In genomic region chr2:11750917-11751316, GRCh38 we compare ENCODE assay signal across 11 cellular contexts. TPM values are rescaled to one million over a fixed set of nuclear protein-coding genes. Genes with fewer than 3 reads are reported as not detected.
DNase-seq lines count a peak whose midpoint lies in the region; ATAC-seq, FAIRE-seq and TF ChIP-seq lines count a peak whose summit lies in the region.
"Had no signal": no experiment of that assay in that cellular context is flagged by ENCODE, and none has a peak within 500 bp of the region (broad histone marks: within the 10 kb centered on the region; RNA-seq: fewer than 3 reads in every experiment).

No MANE protein-coding gene starts in this region.

- H3K9me3 ChIP-seq in K562 (replicated peaks; ENCODE audit: control insufficient read depth, insufficient read depth, low read depth, low read length) (no peaks in the 10 kb centered on the region), osteoblast (ENCODE audit: low read depth, low read length) (no peaks in the 10 kb centered on the region)

- intact Hi-C loops in K562 (cut with micrococcal nuclease), result no loop called here

- no peaks in the 10 kb centered on the region for H3K9me1 ChIP-seq in K562 (ENCODE audit: control insufficient read depth, insufficient read depth, low read length)

- ATAC-seq in K562 (no peak), HG02938 (IDR thresholded peaks at IDR 0.05; ENCODE audit: unreplicated experiment) (no peak)

- H2AFZ ChIP-seq in K562 (ENCODE audit: low read depth, low read length), result no peak overlapping the region
- H2AFZ ChIP-seq in osteoblast (ENCODE audit: low read length), result no peak overlapping the region

- 36% methylated on average over 7 of the region's 7 CpGs for WGBS in K562 (ENCODE audit: insufficient coverage, low coverage, missing lambda C conversion rate)

- POLR2A ChIA-PET in K562 (lab: Yijun Ruan, JAX), result interaction anchor here (0.6 to 1.5 kb wide), 2 partner anchors 13 to 19 kb away, joined by 3 to 4 read pairs; no protein-coding TSS in a partner anchor

- no peak overlapping the region for H3K27ac ChIP-seq in K562 (ENCODE audit: extremely low read depth, low read depth, low read length)
- H3K27ac ChIP-seq in osteoblast (ENCODE audit: low read depth, low read length), result no peak overlapping the region

- no peak overlapping the region for H3K4me3 ChIP-seq in K562
- no peak overlapping the region for H3K4me3 ChIP-seq in osteoblast (ENCODE audit: insufficient read depth, low read length)
- H3K4me3 ChIP-seq: cardiac muscle cell had no signal

- no peak for TF ChIP-seq CTCF in K562 (IDR thresholded peaks at IDR 0.05 in 2 of 3, conservative IDR thresholded peaks at IDR 0.05 in 1 of 3; ENCODE audit: insufficient read depth in 2 of 3, low read depth in 1 of 3, low read length in 3 of 3)
- no peak for TF ChIP-seq CTCF in osteoblast (IDR thresholded peaks at IDR 0.05; ENCODE audit: extremely low read depth, low read depth, low read length)
- TF ChIP-seq CTCF in D721Med (IDR thresholded peaks at IDR 0.05; ENCODE audit: insufficient read depth, missing control alignments), result no peak

- no peak for TF ChIP-seq POLR2A in K562 (conservative IDR thresholded peaks at IDR 0.05)

- H3K9ac ChIP-seq in K562 (ENCODE audit: insufficient read depth in 1 of 2, low read depth in 2 of 2, low read length in 2 of 2), result no peak overlapping the region

- FAIRE-seq in K562 (lab: Jason Lieb, UNC) (no peak), D721Med (lab: Jason Lieb, UNC) (no peak)

- DNase-seq in Caki2 (ENCODE audit: low read depth) (peak; percentile 60), M059J (ENCODE audit: low read depth) (peak; percentile 57), K562 (ENCODE audit: extremely low read depth in 1 of 4, low spot score in 3 of 4) (peak in 1 of 4 experiments; percentile 23), osteoblast (ENCODE audit: insufficient read length, low spot score, missing footprints) (peak; percentile 59), D721Med (ENCODE audit: insufficient read length, low spot score) (no peak), NCI-H146 treated with DMSO at 0.1 percent for 48 hours (lab: John Stamatoyannopoulos, UW; ENCODE audit: unreplicated experiment) (no peak), HT-29 (ENCODE audit: low spot score) (no peak)
- DNase-seq: NCI-H82, nephron progenitor cell had no signal

- peaks cover 7% of the 10 kb centered on the region; the same call in 2 of the 3 replicates for H3K36me3 ChIP-seq in K562 (ENCODE audit: control insufficient read depth, insufficient read depth, low read length)
- H3K36me3 ChIP-seq in osteoblast (ENCODE audit: insufficient read depth, low read length), result no peaks in the 10 kb centered on the region
- H3K36me3 ChIP-seq: cardiac muscle cell had no signal

- in situ Hi-C loops in Caki2 (cut with HindIII; ENCODE audit: low pct_unique_long_range_greater_than_20kb, low sequenced_read_pairs), result no loop called here
- in situ Hi-C loops in K562 (cut with MboI), result no loop called here

- no peak for TF ChIP-seq RAD21 in K562 (CRISPR knock-in tag; conservative IDR thresholded peaks at IDR 0.05 in 1 of 2, IDR thresholded peaks at IDR 0.05 in 1 of 2)

- peaks cover 89% of the 10 kb centered on the region for H3K79me2 ChIP-seq in K562 (ENCODE audit: control insufficient read depth, insufficient read depth, low read length)
- peaks cover 82% of the 10 kb centered on the region for H3K79me2 ChIP-seq in osteoblast (ENCODE audit: insufficient read depth, low read length)

- BruUV-seq in K562 (replicated peaks; lab: Mats Ljungman, UMichigan), result no TSS peak

- no peak for TF ChIP-seq EP300 in K562 (IDR thresholded peaks at IDR 0.05; ENCODE audit: low read length)

- H3K4me1 ChIP-seq in K562 (replicated peaks in 1 of 2; ENCODE audit: control insufficient read depth in 2 of 2, insufficient read depth in 2 of 2, low read length in 2 of 2) (peaks cover 61 to 62% of the 10 kb centered on the region in 2 experiments), osteoblast (ENCODE audit: insufficient read depth, low read length) (peaks cover 29% of the 10 kb centered on the region)

- H3K4me2 ChIP-seq in K562 (ENCODE audit: insufficient read depth, low read length), result no peak overlapping the region; the same call in 1 of the 2 replicates
- no peak overlapping the region for H3K4me2 ChIP-seq in osteoblast (ENCODE audit: insufficient read depth, low read length)

- no peaks in the 10 kb centered on the region for H3K27me3 ChIP-seq in K562 (ENCODE audit: control insufficient read depth in 2 of 2, insufficient read depth in 2 of 2, low read length in 2 of 2)
- no peaks in the 10 kb centered on the region for H3K27me3 ChIP-seq in osteoblast (ENCODE audit: insufficient read depth, low read length)
- H3K27me3 ChIP-seq: cardiac muscle cell had no signal

- H4K20me1 ChIP-seq in K562 (replicated peaks; ENCODE audit: control insufficient read depth, insufficient read depth, low read length) (peaks cover 37% of the 10 kb centered on the region), osteoblast (ENCODE audit: insufficient read depth, low read length) (peaks cover 61% of the 10 kb centered on the region)

- CTCF ChIA-PET in K562 (lab: Yijun Ruan, JAX; ENCODE audit: low intra/inter-chr PET ratio), result no interaction called here

TF ChIP-seq in K562, 482 proteins besides CTCF, POLR2A, EP300 and RAD21:
- TF ChIP-seq RERE (CRISPR knock-in tag; IDR thresholded peaks at IDR 0.05; ENCODE audit: borderline replicate concordance) (no peak), MYNN (IDR thresholded peaks at IDR 0.05) (peak; percentile 42; the same call in 1 of the 2 replicates), MYNN (CRISPR knock-in tag; IDR thresholded peaks at IDR 0.05) (no peak)

RNA-seq across cellular contexts. Expression of gene LPIN1, which starts 4.5 kb away (rescaled TPM):
- total RNA-seq in Caki2 (2014; rRNA removed; shearing (Covaris generic); ENCODE audit: low replicate concordance), result 12.2 and 25.8 TPM in 2 replicates
- total RNA-seq in M059J (2014; rRNA removed; shearing (Covaris generic)), result 23.2 and 33.2 TPM in 2 replicates
- total RNA-seq in K562 (2011; cell fraction: chromatin; rRNA removed; ENCODE audit: low replicate concordance), result 261 and 278 TPM in 2 replicates
- 132 and 152 TPM in 2 replicates for total RNA-seq in K562 (2011; cell fraction: nucleolus; rRNA removed)
- 219 and 247 TPM in 2 replicates for total RNA-seq in K562 (2011; cell fraction: nucleoplasm; rRNA removed)
- 25.1 and 33.4 TPM in 2 replicates for total RNA-seq in K562 (2014; rRNA removed)
- total RNA-seq in K562 (2014; rRNA removed; fragmentation: Illumina TruSeq; extraction: Trizol), result 27.8 and 32.6 TPM in 2 replicates
- total RNA-seq in K562 (2015; rRNA removed; fragmentation: Illumina TruSeq; extraction: Trizol), result 25.3 and 27.8 TPM in 2 replicates
- total RNA-seq in K562 (2021), result 37.6 and 39.9 TPM in 2 replicates
- 84.0 and 96.3 TPM in 2 replicates for polyA plus RNA-seq in K562 (2011; rRNA removed)
- polyA plus RNA-seq in K562 (2011; cell fraction: cytosol; rRNA removed), result 38.4 and 54.3 TPM in 2 replicates
- polyA plus RNA-seq in K562 (2011; cell fraction: nucleus; rRNA removed), result 117 and 127 TPM in 2 replicates
- 22.4 and 25.9 TPM in 2 replicates for polyA plus RNA-seq in K562 (2012)
- 30.1 and 32.5 TPM in 2 replicates for polyA plus RNA-seq in K562 (2014; fragmentation: Illumina TruSeq; extraction: Trizol)
- 10 to 100 TPM in 1 of 2 experiments, 1 to 10 TPM in 1; 9.2 to 12.7 TPM for polyA plus RNA-seq in K562 (2014; fragmentation: Nextera tagmentation; extraction: Ambion mirVana)
- polyA plus RNA-seq in K562 (2014; rRNA removed), result 36.0 and 36.4 TPM in 2 replicates
- polyA minus RNA-seq in K562 (2011; rRNA and poly(A)+ RNA removed), result 66.6 and 83.7 TPM in 2 replicates
- 35.4 and 38.8 TPM in 2 replicates for polyA minus RNA-seq in K562 (2011; cell fraction: cytosol; rRNA and poly(A)+ RNA removed)
- polyA minus RNA-seq in K562 (2011; cell fraction: nucleus; rRNA and poly(A)+ RNA removed), result 79.0 and 128 TPM in 2 replicates
- total RNA-seq in osteoblast, result 111 and 117 TPM in 2 replicates
- total RNA-seq in HT-29 (2014; rRNA removed; shearing (Covaris generic)), result 5.6 and 6.8 TPM in 2 replicates

Comparison
In these comparisons a context has a peak if more than half of its experiments do, and no peak if none do; other contexts are left out.
1. DNase-seq: peak in Caki2 (single experiment), M059J (single experiment) and osteoblast (single experiment); none in D721Med (single experiment), NCI-H146 treated with DMSO at 0.1 percent for 48 hours (single experiment) and HT-29 (single experiment).